Comparison of ENCODE assay signal across 1 cellular context in the genomic region with DNA sequence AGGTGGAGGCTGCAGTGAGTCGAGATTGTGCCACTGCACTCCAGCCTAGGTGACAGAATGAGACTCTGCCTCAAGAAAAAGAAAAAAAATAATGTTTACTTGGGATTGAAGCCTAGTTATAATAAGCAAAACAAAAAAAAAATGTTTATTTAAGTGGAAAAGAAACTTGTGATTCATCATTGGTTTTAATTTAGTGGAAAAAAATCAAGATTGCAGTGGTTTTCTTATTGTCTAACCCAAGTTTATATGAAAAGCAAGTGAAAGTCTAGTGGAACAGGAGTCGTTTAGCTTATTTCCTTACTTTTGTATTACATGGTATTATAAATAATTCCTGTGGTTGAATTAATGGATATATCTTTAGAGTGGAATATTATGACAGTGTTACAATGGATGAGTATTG.
TF ChIP-seq lines count a peak whose summit lies in the region.

No MANE protein-coding gene starts in this region.

TF ChIP-seq in IMR-90, 13 proteins besides CTCF, POLR2A, EP300 and RAD21:
- TF ChIP-seq RFX5 (IDR thresholded peaks at IDR 0.05; ENCODE audit: low read depth, low read length) = no peak
- no peak for TF ChIP-seq SMC3 (IDR thresholded peaks at IDR 0.05; ENCODE audit: low read depth, low read length)
- TF ChIP-seq BHLHE40 (IDR thresholded peaks at IDR 0.05; ENCODE audit: low read depth, low read length) = no peak
- no peak for TF ChIP-seq MXI1 (IDR thresholded peaks at IDR 0.05; ENCODE audit: borderline replicate concordance, low read depth, low read length)
- no peak for TF ChIP-seq MAZ (IDR thresholded peaks at IDR 0.05; ENCODE audit: borderline replicate concordance, low read depth, low read length)
- TF ChIP-seq NFE2L2 (IDR thresholded peaks at IDR 0.05; ENCODE audit: low read depth, low read length) = no peak
- TF ChIP-seq, protein P1, sequence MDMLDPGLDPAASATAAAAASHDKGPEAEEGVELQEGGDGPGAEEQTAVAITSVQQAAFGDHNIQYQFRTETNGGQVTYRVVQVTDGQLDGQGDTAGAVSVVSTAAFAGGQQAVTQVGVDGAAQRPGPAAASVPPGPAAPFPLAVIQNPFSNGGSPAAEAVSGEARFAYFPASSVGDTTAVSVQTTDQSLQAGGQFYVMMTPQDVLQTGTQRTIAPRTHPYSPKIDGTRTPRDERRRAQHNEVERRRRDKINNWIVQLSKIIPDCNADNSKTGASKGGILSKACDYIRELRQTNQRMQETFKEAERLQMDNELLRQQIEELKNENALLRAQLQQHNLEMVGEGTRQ (IDR thresholded peaks at IDR 0.05; ENCODE audit: low read depth, low read length) = no peak
- TF ChIP-seq, protein P2, sequence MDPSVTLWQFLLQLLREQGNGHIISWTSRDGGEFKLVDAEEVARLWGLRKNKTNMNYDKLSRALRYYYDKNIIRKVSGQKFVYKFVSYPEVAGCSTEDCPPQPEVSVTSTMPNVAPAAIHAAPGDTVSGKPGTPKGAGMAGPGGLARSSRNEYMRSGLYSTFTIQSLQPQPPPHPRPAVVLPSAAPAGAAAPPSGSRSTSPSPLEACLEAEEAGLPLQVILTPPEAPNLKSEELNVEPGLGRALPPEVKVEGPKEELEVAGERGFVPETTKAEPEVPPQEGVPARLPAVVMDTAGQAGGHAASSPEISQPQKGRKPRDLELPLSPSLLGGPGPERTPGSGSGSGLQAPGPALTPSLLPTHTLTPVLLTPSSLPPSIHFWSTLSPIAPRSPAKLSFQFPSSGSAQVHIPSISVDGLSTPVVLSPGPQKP (IDR thresholded peaks at IDR 0.05; ENCODE audit: borderline replicate concordance, low read depth, low read length) = no peak
- TF ChIP-seq CEBPB (IDR thresholded peaks at IDR 0.05; ENCODE audit: low read depth, low read length) = no peak
- TF ChIP-seq MAFK (IDR thresholded peaks at IDR 0.05; ENCODE audit: low read depth, low read length) = no peak
- TF ChIP-seq RCOR1 (IDR thresholded peaks at IDR 0.05; ENCODE audit: insufficient replicate concordance, low read length) = no peak
- no peak for TF ChIP-seq CHD1 (IDR thresholded peaks at IDR 0.05; ENCODE audit: low read depth, low read length)
- TF ChIP-seq FOS (IDR thresholded peaks at IDR 0.05; ENCODE audit: low read depth, low read length) = no peak
